ENCODE assay signal across 8 cellular contexts in the genomic region with DNA sequence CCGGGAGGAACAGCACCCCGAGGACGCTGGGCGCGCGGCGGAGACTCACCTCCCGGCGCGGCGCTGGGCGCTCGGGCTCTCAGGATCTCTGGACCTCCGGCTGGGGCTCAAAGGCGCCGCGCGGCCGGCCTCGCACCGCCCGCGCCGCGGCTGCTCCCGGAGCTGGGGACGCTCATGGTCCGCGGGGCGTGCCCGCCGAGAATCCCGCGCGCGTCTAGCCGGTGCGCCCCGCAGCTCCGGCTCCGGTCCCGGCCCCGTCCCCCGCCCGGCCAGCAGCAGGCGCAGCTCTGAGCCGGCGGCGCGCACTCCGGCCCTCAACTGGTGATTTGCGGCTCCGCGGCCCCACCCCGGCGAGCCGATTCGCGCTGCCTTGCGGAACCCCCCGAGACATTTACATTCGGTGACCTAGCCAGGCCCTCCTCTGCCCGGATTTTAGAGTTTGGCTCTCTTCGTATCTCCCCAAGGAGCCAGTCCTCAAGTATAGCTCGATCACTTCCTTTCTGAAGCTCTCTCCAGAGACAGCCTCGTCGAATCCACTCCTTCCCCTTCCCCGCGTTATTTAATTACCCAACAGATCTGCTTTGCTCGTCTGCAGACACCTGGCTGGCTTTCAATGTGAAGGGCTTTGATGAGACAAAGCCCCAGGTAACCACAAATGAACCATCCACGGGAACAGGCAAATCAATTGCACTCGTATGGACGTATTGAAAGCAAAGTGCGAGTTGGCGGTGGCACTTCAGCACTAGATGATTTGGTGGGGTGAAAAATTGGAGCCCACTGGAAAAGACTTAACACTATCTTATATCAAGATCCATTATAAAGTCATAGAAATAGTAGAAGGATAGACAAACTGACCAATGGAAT. TPM values are rescaled to one million over a fixed set of nuclear protein-coding genes. Genes with fewer than 3 reads are reported as not detected.
DNase-seq lines count a peak whose midpoint lies in the region; ATAC-seq and TF ChIP-seq lines count a peak whose summit lies in the region.

A gene (minus strand): TSS at position 289 of the 864 bp plus-strand sequence. CDS start 6,907 bp downstream, outside the sequence.

- peak within 1 kb of the TSS; percentile 75 for H4K8ac ChIP-seq in mesenchymal stem cell (ENCODE audit: low read length)

- POLR2A ChIA-PET in T-cell (lab: Charles Lee), result no interaction called here

- H3K27me3 ChIP-seq in mesenchymal stem cell (ENCODE audit: control insufficient read depth in 1 of 2, insufficient read depth in 1 of 2, low read length in 2 of 2), result no peaks in the 10 kb centered on the region
- no peaks in the 10 kb centered on the region for H3K27me3 ChIP-seq in thyroid gland

- peak within 1 kb of the TSS; percentile 74 to 94 for H3K14ac ChIP-seq in mesenchymal stem cell (ENCODE audit: low read length in 2 of 2)

- H3K36me3 ChIP-seq in mesenchymal stem cell (ENCODE audit: control insufficient read depth in 1 of 2, insufficient read depth in 2 of 2, low read depth in 1 of 2, low read length in 2 of 2), result peaks cover 6 to 25% of the 10 kb centered on the region in 2 experiments
- H3K36me3 ChIP-seq in thyroid gland, result no peaks in the 10 kb centered on the region

- CTCF ChIA-PET in activated CD8-positive, alpha-beta memory T cell treated with anti-CD3 and anti-CD28 coated beads, Interleukin-2, amount 10 ng/mL, durations not matched to agents 7 days and 5 days (lab: Charles Lee), result interaction anchor here (0.7 to 2.0 kb wide), 7 partner anchors 11 to 169 kb away, joined by 3 to 8 read pairs (median 4); no protein-coding TSS in a partner anchor
- CTCF ChIA-PET in T-cell (lab: Charles Lee), result no interaction called here

- H3K9me3 Mint-ChIP-seq in activated CD8-positive, alpha-beta memory T cell treated with anti-CD3 and anti-CD28 coated beads, Interleukin-2, amount 10 ng/mL, durations not matched to agents 7 days and 5 days (ENCODE audit: low read depth), result no peaks in the 10 kb centered on the region
- H3K9me3 Mint-ChIP-seq in T-cell, result no peaks in the 10 kb centered on the region

- peaks cover 15% of the 10 kb centered on the region for H3K4me1 Mint-ChIP-seq in activated CD8-positive, alpha-beta memory T cell treated with anti-CD3 and anti-CD28 coated beads, Interleukin-2, amount 10 ng/mL, durations not matched to agents 7 days and 5 days
- peaks cover 6 to 13% (median 10%) of the 10 kb centered on the region in 3 donors for H3K4me1 Mint-ChIP-seq in T-cell

- H3K9me3 ChIP-seq in mesenchymal stem cell (ENCODE audit: control insufficient read depth, low read length), result no peaks in the 10 kb centered on the region
- no peaks in the 10 kb centered on the region for H3K9me3 ChIP-seq in thyroid gland

- H3K18ac ChIP-seq in mesenchymal stem cell (ENCODE audit: low read depth in 1 of 2, low read length in 2 of 2), result peak within 1 kb of the TSS; percentile 94 to 99

- H2BK120ac ChIP-seq in mesenchymal stem cell (ENCODE audit: low read depth, low read length), result peak within 1 kb of the TSS; percentile 69

- no peaks in the 10 kb centered on the region for H3K36me3 Mint-ChIP-seq in activated CD8-positive, alpha-beta memory T cell treated with anti-CD3 and anti-CD28 coated beads, Interleukin-2, amount 10 ng/mL, durations not matched to agents 7 days and 5 days
- H3K36me3 Mint-ChIP-seq in T-cell, result no peaks in the 10 kb centered on the region

- peaks cover 80% of the 10 kb centered on the region for H3K27me3 Mint-ChIP-seq in activated CD8-positive, alpha-beta memory T cell treated with anti-CD3 and anti-CD28 coated beads, Interleukin-2, amount 10 ng/mL, durations not matched to agents 7 days and 5 days
- peaks cover 33 to 56% of the 10 kb centered on the region in 2 donors for H3K27me3 Mint-ChIP-seq in T-cell

- peak within 1 kb of the TSS; percentile 80 for H2BK15ac ChIP-seq in mesenchymal stem cell (ENCODE audit: low read depth, poor library complexity, severe bottlenecking)

- H2AK5ac ChIP-seq in mesenchymal stem cell (ENCODE audit: low read length, severe bottlenecking), result no peak within 1 kb of the TSS

- ATAC-seq in activated CD8-positive, alpha-beta memory T cell treated with anti-CD3 and anti-CD28 coated beads, Interleukin-2, amount 10 ng/mL, durations not matched to agents 7 days and 5 days, result peak; percentile 79
- ATAC-seq in GM21786 (IDR thresholded peaks at IDR 0.05; ENCODE audit: unreplicated experiment) (peak; percentile 62), T-cell (replicated peaks in 1 of 4) (peak; percentile 30 to 55 (median 41))

- peak within 1 kb of the TSS; percentile 54 to 87 for H2BK12ac ChIP-seq in mesenchymal stem cell (ENCODE audit: low read length in 2 of 2)

- H3K4me3 ChIP-seq in mesenchymal stem cell (ENCODE audit: insufficient read depth in 1 of 2, low read depth in 1 of 2, low read length in 2 of 2) (peak within 1 kb of the TSS; percentile 78 to 93), thyroid gland (replicated peaks in 1 of 3) (peak within 1 kb of the TSS; percentile 66 to 78 (median 75))

- H2BK5ac ChIP-seq in mesenchymal stem cell (ENCODE audit: low read depth, low read length, poor library complexity, severe bottlenecking), result peak within 1 kb of the TSS; percentile 60

- peak within 1 kb of the TSS in 1 of 2 experiments; percentile 79 for H3K23ac ChIP-seq in mesenchymal stem cell (ENCODE audit: low read length in 2 of 2)

- peak within 1 kb of the TSS; percentile 55 for H2AFZ ChIP-seq in mesenchymal stem cell (ENCODE audit: low read depth, low read length)

- peak within 1 kb of the TSS; percentile 64 for H3K4me2 ChIP-seq in mesenchymal stem cell (ENCODE audit: low read length, poor library complexity, severe bottlenecking)

- H3K9ac ChIP-seq in mesenchymal stem cell (ENCODE audit: low read length), result peak within 1 kb of the TSS; percentile 90

- peak; percentile 43 to 90 for TF ChIP-seq POLR2A in thyroid gland (IDR thresholded peaks at IDR 0.05)

- H3K79me1 ChIP-seq in mesenchymal stem cell (replicated peaks; ENCODE audit: low read length, poor library complexity, severe bottlenecking), result no peaks in the 10 kb centered on the region

- WGBS in mesenchymal stem cell, result under 1% methylated on average over 60 of the region's 75 CpGs
- 11 to 19% methylated on average over 15 to 31 of the region's 75 CpGs for WGBS in thyroid gland, 2 donors

- in situ Hi-C loops in endometrial microvascular endothelial cells (cut with HindIII; ENCODE audit: inconsistent ontology term, low pct_unique_long_range_greater_than_20kb, low sequenced_read_pairs), result no loop called here

- no peak within 1 kb of the TSS for H3K27ac Mint-ChIP-seq in activated CD8-positive, alpha-beta memory T cell treated with anti-CD3 and anti-CD28 coated beads, Interleukin-2, amount 10 ng/mL, durations not matched to agents 7 days and 5 days
- no peak within 1 kb of the TSS for H3K27ac Mint-ChIP-seq in T-cell

- H3K4ac ChIP-seq in mesenchymal stem cell (ENCODE audit: low read depth in 1 of 2, low read length in 2 of 2), result peak within 1 kb of the TSS; percentile 77 to 80

- intact Hi-C loops in thyroid gland (cut with DNase I), result loop anchor here (10.0 kb wide), 1 partner anchor 47 kb away; no protein-coding TSS in a partner anchor

- peak; percentile 48 for DNase-seq in activated CD8-positive, alpha-beta memory T cell treated with anti-CD3 and anti-CD28 coated beads, Interleukin-2, amount 10 ng/mL, durations not matched to agents 7 days and 5 days
- no peak for DNase-seq in activated CD8-positive, alpha-beta memory T cell treated with anti-CD3 and anti-CD28 coated beads for 24 hours
- peak; percentile 86 for DNase-seq in LHCN-M2 (ENCODE audit: low read depth)
- DNase-seq in T-cell, result peak in 4 of 34 experiments; percentile 3 to 18 (median 8)
- peak; percentile 76 for DNase-seq in mesenchymal stem cell
- peak; percentile 73 to 75 for DNase-seq in thyroid gland

- H3K27ac ChIP-seq in mesenchymal stem cell (ENCODE audit: low read length, poor library complexity, severe bottlenecking) (peak within 1 kb of the TSS; percentile 89), thyroid gland (peak within 1 kb of the TSS; percentile 93 to 97 (median 93))

- TF ChIP-seq CTCF in thyroid gland (IDR thresholded peaks at IDR 0.05), result peak in 3 of 6 experiments; percentile 8 to 39 (median 31)

- H3K4me1 ChIP-seq in mesenchymal stem cell (ENCODE audit: control insufficient read depth, insufficient read depth, low read depth, low read length), result peaks cover 13% of the 10 kb centered on the region
- H3K4me1 ChIP-seq in thyroid gland, result peaks cover 5 to 32% of the 10 kb centered on the region in 2 donors

- peak within 1 kb of the TSS; percentile 95 for H4K91ac ChIP-seq in mesenchymal stem cell (ENCODE audit: low read length)

- peak within 1 kb of the TSS; percentile 69 for H3K4me3 Mint-ChIP-seq in activated CD8-positive, alpha-beta memory T cell treated with anti-CD3 and anti-CD28 coated beads, Interleukin-2, amount 10 ng/mL, durations not matched to agents 7 days and 5 days
- H3K4me3 Mint-ChIP-seq in T-cell, result peak within 1 kb of the TSS; percentile 76 to 81 (median 77)

RNA-seq across cellular contexts. Expression of the gene that starts here (rescaled TPM):
- 1 to 10 TPM in 1 of 2 experiments, under 1 TPM in 1; 0.96 to 1.3 TPM for total RNA-seq in activated CD8-positive, alpha-beta memory T cell treated with anti-CD3 and anti-CD28 coated beads, Interleukin-2, amount 10 ng/mL, durations not matched to agents 7 days and 5 days
- total RNA-seq in LHCN-M2 (2014; rRNA removed) (112 TPM in 2 replicates), T-cell (1 to 10 TPM in 4 of 5 donors, under 1 TPM in 1; 0.63 to 2.5 (median 1.4) TPM), endometrial microvascular endothelial cells (ENCODE audit: inconsistent ontology term) (91.8 TPM), thyroid gland (10 to 100 TPM; 29.6 to 46.7 (median 37.0) TPM)
- polyA plus RNA-seq in LHCN-M2 (2012), result 57.0 TPM
- 23.6 TPM for polyA plus RNA-seq in mesenchymal stem cell (2013, experiment 1 of 2)
- polyA plus RNA-seq in mesenchymal stem cell (2013, experiment 2 of 2), result 22.7 TPM

Comparison
In these comparisons a context has a peak if more than half of its experiments do, and no peak if none do; other contexts are left out.
1. RNA of the gene that starts here (total RNA-seq): 112 TPM in LHCN-M2, 91.8 TPM in endometrial microvascular endothelial cells (single experiment) and 29.6 to 46.7 TPM in thyroid gland; 0.63 to 2.5 TPM in T-cell and 0.96 to 1.3 TPM in activated CD8-positive, alpha-beta memory T cell treated with anti-CD3 and anti-CD28 coated beads, Interleukin-2, amount 10 ng/mL, durations not matched to agents 7 days and 5 days; every median in the first group is over 4 times any median in the second.
2. Peak in every context shown above with its lines, with median percentiles within 50 percentile points of each other: ATAC-seq.